Comparison of ENCODE assay signal across 25 cellular contexts in the genomic region with DNA sequence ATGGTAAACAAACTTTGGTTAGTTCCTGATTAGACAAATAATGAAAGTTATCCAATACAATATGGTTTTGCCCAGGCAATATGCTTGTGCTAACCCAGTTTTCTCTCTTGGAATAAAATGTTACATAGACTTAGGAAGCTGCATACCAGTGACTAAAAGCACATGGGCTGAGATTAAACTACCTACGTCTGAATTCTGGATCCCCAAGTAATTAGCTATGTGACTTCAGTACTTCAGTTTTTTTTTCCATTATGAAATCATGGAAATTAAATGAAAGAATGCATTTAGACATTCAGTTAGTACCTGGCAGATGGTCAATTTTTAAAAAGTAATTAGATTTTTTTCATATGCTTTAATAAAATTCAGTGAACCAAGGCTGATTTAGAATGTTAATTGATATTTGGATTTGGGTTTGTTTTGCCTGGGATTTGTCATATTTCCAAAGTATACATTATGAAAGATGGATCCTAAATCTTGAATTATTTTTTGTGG.
"Had no signal": no experiment of that assay in that cellular context is flagged by ENCODE, and none has a peak within 500 bp of the region (broad histone marks: within the 10 kb centered on the region; RNA-seq: fewer than 3 reads in every experiment).

No MANE protein-coding gene starts in this region.

- H3K27me3 Mint-ChIP-seq: stimulated activated naive CD8-positive, alpha-beta T cell treated with anti-CD3 and anti-CD28 coated beads, Interleukin-15, Interleukin-2, amounts not matched to agents 100 ng/mL and 50 ng/mL, for 24 hours; type B pancreatic cell had no signal

- ATAC-seq: left colon; left lung; naive thymus-derived CD8-positive, alpha-beta T cell; psoas muscle; right lobe of liver had no signal

- H3K9me3 Mint-ChIP-seq: type B pancreatic cell had no signal

- DNase-seq: hippocampal formation; immature natural killer cell; kidney; left colon; left lung; lower lobe of right lung; mammary epithelial cell; mesenchymal stem cell; naive thymus-derived CD8-positive, alpha-beta T cell; nucleus accumbens; psoas muscle; right lobe of liver; stimulated activated CD4-positive, alpha-beta T cell treated with anti-CD3 and anti-CD28 coated beads, Interleukin-12 subunit alpha, Interleukin-12 subunit beta, amount 100 ng/mL, for 4 hours; stimulated activated CD4-positive, alpha-beta T cell treated with anti-CD3 and anti-CD28 coated beads, Interleukin-15, amount 100 ng/mL, for 24 hours; stimulated activated CD4-positive, alpha-beta T cell treated with anti-CD3 and anti-CD28 coated beads, Interleukin-2, amount 100 ng/mL, for 24 hours; stimulated activated CD4-positive, alpha-beta T cell treated with anti-CD3 and anti-CD28 coated beads, Interleukin-4, amount 100 ng/mL, for 1 hour; stimulated activated naive CD4-positive, alpha-beta T cell; uterus had no signal

- H3K4me1 Mint-ChIP-seq: immature natural killer cell; naive thymus-derived CD8-positive, alpha-beta T cell; nephron; neural crest cell had no signal

- H3K27ac Mint-ChIP-seq: immature natural killer cell; naive thymus-derived CD8-positive, alpha-beta T cell; nephron; stimulated activated naive CD8-positive, alpha-beta T cell treated with anti-CD3 and anti-CD28 coated beads, Interleukin-15, Interleukin-2, amounts not matched to agents 100 ng/mL and 50 ng/mL, for 24 hours; type B pancreatic cell had no signal

- H3K36me3 Mint-ChIP-seq: immature natural killer cell; naive thymus-derived CD8-positive, alpha-beta T cell; type B pancreatic cell had no signal

- H3K4me3 ChIP-seq: left lung, lower lobe of right lung, psoas muscle, right atrium auricular region, right lobe of liver, smooth muscle cell, tibial nerve, uterus had no signal

- H3K4me3 Mint-ChIP-seq: immature natural killer cell; naive thymus-derived CD8-positive, alpha-beta T cell; nephron; neural crest cell; stimulated activated naive CD8-positive, alpha-beta T cell treated with anti-CD3 and anti-CD28 coated beads, Interleukin-15, Interleukin-2, amounts not matched to agents 100 ng/mL and 50 ng/mL, for 24 hours; type B pancreatic cell had no signal
